15 cellular contexts compared by ENCODE assay signal in genomic region chr2:102144128-102144527, GRCh38. TPM values are rescaled to one million over a fixed set of nuclear protein-coding genes. Genes with fewer than 3 reads are reported as not detected.
DNase-seq lines count a peak whose midpoint lies in the region; ATAC-seq, FAIRE-seq and TF ChIP-seq lines count a peak whose summit lies in the region.
"Had no signal": no experiment of that assay in that cellular context is flagged by ENCODE, and none has a peak within 500 bp of the region (broad histone marks: within the 10 kb centered on the region; RNA-seq: fewer than 3 reads in every experiment).

No MANE protein-coding gene starts in this region.

- no peak for FAIRE-seq in HepG2 (lab: Jason Lieb, UNC)
- FAIRE-seq in HTR-8/SVneo (lab: Jason Lieb, UNC) = no peak
- FAIRE-seq in H54 (lab: Jason Lieb, UNC) = no peak

- H3K9ac ChIP-seq in HepG2 (ENCODE audit: insufficient read depth, low read depth, low read length) = peak overlapping the region; percentile 90; the same call in 1 of the 2 replicates

- CTCF ChIA-PET in HepG2 (lab: Yijun Ruan, JAX; ENCODE audit: low intra/inter-chr PET ratio, low total read pairs) = no interaction called here

- TF ChIP-seq EP300 in HepG2 (IDR thresholded peaks at IDR 0.05; ENCODE audit: low read depth in 2 of 2, low read length in 2 of 2) (no peak), HepG2 (CRISPR knock-in tag; IDR thresholded peaks at IDR 0.05; ENCODE audit: borderline replicate concordance) (no peak)

- no peak overlapping the region for H2AFZ ChIP-seq in HepG2 (ENCODE audit: low read length)

- H3K4me3 ChIP-seq in Peyer's patch (peak overlapping the region in 3 of 4 donors; percentile 39 to 73 (median 68)), coronary artery (peak overlapping the region; percentile 93), HepG2 (replicated peaks in 1 of 3; ENCODE audit: insufficient read depth in 1 of 3, low read depth in 2 of 3, low read length in 3 of 3) (peak overlapping the region; percentile 64 to 99 (median 84)), spleen (peak overlapping the region; percentile 27 to 76 (median 44))

- H4K20me1 ChIP-seq in HepG2 (ENCODE audit: insufficient read depth, low read length) = no peaks in the 10 kb centered on the region

- WGBS in HepG2 (ENCODE audit: low lambda C conversion rate) = 72% methylated on average over 4 of the region's 4 CpGs
- 65 to 75% (median 70%) methylated on average over 4 of the region's 4 CpGs for WGBS in spleen, 5 donors

- no peak for TF ChIP-seq RAD21 in HepG2 (CRISPR knock-in tag; IDR thresholded peaks at IDR 0.05)

- no peak for ATAC-seq in HepG2

- TF ChIP-seq CTCF in Peyer's patch (IDR thresholded peaks at IDR 0.05) (no peak), coronary artery (IDR thresholded peaks at IDR 0.05) (no peak), HepG2 (CRISPR knock-in tag; IDR thresholded peaks at IDR 0.05) (no peak), spleen (IDR thresholded peaks at IDR 0.05 in 8 of 11, conservative IDR thresholded peaks at IDR 0.05 in 3 of 11) (no peak)

- DNase-seq in Peyer's patch (no peak), coronary artery (ENCODE audit: low spot score) (no peak), HepG2 (ENCODE audit: low spot score) (no peak), spleen (no peak), HTR-8/SVneo (ENCODE audit: insufficient read length, low spot score) (no peak), 8988T (no peak), NCI-H510A treated with DMSO at 0.1 percent for 48 hours (lab: John Stamatoyannopoulos, UW) (no peak), H54 (ENCODE audit: insufficient read length, low spot score) (no peak)
- DNase-seq: activated CD4-positive, alpha-beta T cell treated with anti-CD3 and anti-CD28 coated beads for 48 hours; activated naive CD4-positive, alpha-beta T cell treated with anti-CD3 and anti-CD28 coated beads, Interleukin-2, amount 50 U/mL, for 16 hours; effector CD4-positive, alpha-beta T cell; naive B cell; NCI-H1417 treated with DMSO at 0.1 percent for 48 hours; NK-92 treated with Interleukin-12 subunit alpha and Interleukin-12 subunit beta, amount 100 ng/mL, for 24 hours had no signal

- peaks cover 72% of the 10 kb centered on the region for H3K79me2 ChIP-seq in HepG2 (ENCODE audit: insufficient read depth, low read length)

- no TSS peak for BruUV-seq in HepG2 (replicated peaks; lab: Mats Ljungman, UMichigan)

- peaks cover 0 to 5% (median 0%) of the 10 kb centered on the region in 3 donors for H3K36me3 ChIP-seq in Peyer's patch
- peaks cover 8 to 37% of the 10 kb centered on the region in 2 experiments for H3K36me3 ChIP-seq in HepG2 (replicated peaks in 1 of 2; ENCODE audit: control insufficient read depth in 1 of 2, insufficient read depth in 2 of 2, low read length in 2 of 2)
- H3K36me3 ChIP-seq in spleen = peaks cover 0 to 33% (median 4%) of the 10 kb centered on the region in 6 donors

- H3K9me3 ChIP-seq in Peyer's patch (peaks cover 0 to 11% (median 2%) of the 10 kb centered on the region in 4 donors), HepG2 (ENCODE audit: low read length) (peaks cover 4% of the 10 kb centered on the region; the same call in 1 of the 2 replicates), spleen (peaks cover 2 to 59% (median 50%) of the 10 kb centered on the region in 8 donors)

- H3K4me1 ChIP-seq in Peyer's patch (no peaks in the 10 kb centered on the region), HepG2 (ENCODE audit: insufficient read depth, low read length) (peaks cover 82% of the 10 kb centered on the region), spleen (peaks cover 0 to 45% (median 16%) of the 10 kb centered on the region in 6 donors)

- POLR2A ChIA-PET in HepG2 (lab: Yijun Ruan, JAX) = interaction anchor here (1.9 to 5.4 kb wide), 7 partner anchors 10 to 145 kb away, joined by 6 to 128 read pairs (median 13); no protein-coding TSS in a partner anchor

- no peaks in the 10 kb centered on the region for H3K27me3 ChIP-seq in Peyer's patch
- no peaks in the 10 kb centered on the region; a peak in 1 of 5 replicates for H3K27me3 ChIP-seq in HepG2 (ENCODE audit: control insufficient read depth in 1 of 2, insufficient read depth in 2 of 2, low read length in 2 of 2)
- H3K27me3 ChIP-seq in spleen (replicated peaks in 1 of 7) = peaks cover 0 to 51% (median 0%) of the 10 kb centered on the region in 7 donors

- H3K27ac ChIP-seq in Peyer's patch (peak overlapping the region; percentile 72 to 93 (median 88)), coronary artery (peak overlapping the region; percentile 77 to 95), HepG2 (ENCODE audit: extremely low read length, insufficient read depth, low read length) (no peak overlapping the region), spleen (peak overlapping the region in 7 of 8 donors; percentile 82 to 93 (median 89))

- intact Hi-C loops in HepG2 (cut with micrococcal nuclease; ENCODE audit: unreplicated experiment) (loop anchor here (5.0 kb wide), 1 partner anchor 37 kb away; no protein-coding TSS in a partner anchor), spleen (cut with DNase I; ENCODE audit: low total_unique reads) (no loop called here)

- in situ Hi-C loops in HepG2 (cut with HindIII; ENCODE audit: extremely low pct_ligation_motif_present, low pct_unique_long_range_greater_than_20kb) = no loop called here

- peak overlapping the region; percentile 98 for H3K4me2 ChIP-seq in HepG2 (ENCODE audit: low read depth, low read length)

- TF ChIP-seq POLR2A in Peyer's patch (IDR thresholded peaks at IDR 0.05) (no peak), HepG2 (IDR thresholded peaks at IDR 0.05; ENCODE audit: insufficient read depth in 1 of 2, low read depth in 2 of 2, low read length in 2 of 2) (no peak), spleen (IDR thresholded peaks at IDR 0.05) (no peak), H54 (IDR thresholded peaks at IDR 0.05; ENCODE audit: low read depth, low read length) (no peak)

TF ChIP-seq in HepG2, 621 proteins besides CTCF, POLR2A, EP300 and RAD21 (continues in another document):
- no peak for TF ChIP-seq SOX5 (CRISPR knock-in tag; IDR thresholded peaks at IDR 0.05; ENCODE audit: borderline replicate concordance)
- no peak for TF ChIP-seq SOX13 (IDR thresholded peaks at IDR 0.05)
- TF ChIP-seq SOX13 (CRISPR knock-in tag; conservative IDR thresholded peaks at IDR 0.05 in 1 of 2, IDR thresholded peaks at IDR 0.05 in 1 of 2) = peak in 1 of 2 experiments; percentile 1; a peak in 1 of 4 replicates

RNA-seq across cellular contexts. Expression of gene IL1R1, which starts 1.6 kb away (rescaled TPM):
- total RNA-seq in Peyer's patch = 100 to 1,000 TPM in 1 of 4 donors, 10 to 100 TPM in 3; 20.0 to 157 (median 38.9) TPM
- total RNA-seq in HepG2 (2016; rRNA removed; fragmentation: Illumina TruSeq; extraction: Trizol) = 38.0 and 48.3 TPM in 2 replicates
- total RNA-seq in HepG2 (2016; cell fraction: cytosol; rRNA removed; fragmentation: Illumina TruSeq; extraction: Trizol; ENCODE audit: low read depth) = 15.9 and 21.1 TPM in 2 replicates
- total RNA-seq in HepG2 (2016; cell fraction: insoluble cytoplasmic fraction; rRNA removed; fragmentation: Illumina TruSeq; extraction: Trizol) = 40.6 and 43.4 TPM in 2 replicates
- 64.6 and 78.0 TPM in 2 replicates for total RNA-seq in HepG2 (2016; cell fraction: membrane; rRNA removed; fragmentation: Illumina TruSeq; extraction: Trizol)
- 35.3 and 37.4 TPM in 2 replicates for total RNA-seq in HepG2 (2016; cell fraction: nucleus; rRNA removed; fragmentation: Illumina TruSeq; extraction: Trizol)
- polyA plus RNA-seq in HepG2 (2011; rRNA removed) = 81.2 and 93.1 TPM in 2 replicates
- 67.4 and 75.1 TPM in 2 replicates for polyA plus RNA-seq in HepG2 (2011; cell fraction: cytosol; rRNA removed)
- 35.7 and 38.6 TPM in 2 replicates for polyA plus RNA-seq in HepG2 (2011; cell fraction: nucleus; rRNA removed)
- polyA plus RNA-seq in HepG2 (2012) = 30.0 and 50.4 TPM in 2 replicates
- polyA plus RNA-seq in HepG2 (2016; cell fraction: cytosol; fragmentation: Illumina TruSeq; extraction: Trizol; ENCODE audit: low read depth) = 29.7 and 33.1 TPM in 2 replicates
- polyA plus RNA-seq in HepG2 (2016; cell fraction: insoluble cytoplasmic fraction; fragmentation: Illumina TruSeq; extraction: Trizol; ENCODE audit: low read depth) = 48.4 and 48.5 TPM in 2 replicates
- 58.8 and 67.5 TPM in 2 replicates for polyA plus RNA-seq in HepG2 (2016; cell fraction: membrane; fragmentation: Illumina TruSeq; extraction: Trizol; ENCODE audit: low read depth)
- 57.0 and 61.8 TPM in 2 replicates for polyA plus RNA-seq in HepG2 (2016; cell fraction: nucleus; fragmentation: Illumina TruSeq; extraction: Trizol; ENCODE audit: insufficient read depth, low read depth)
- polyA minus RNA-seq in HepG2 (2011; rRNA and poly(A)+ RNA removed; ENCODE audit: low replicate concordance) = 1.5 and 93.0 TPM in 2 replicates
- 52.1 and 62.2 TPM in 2 replicates for polyA minus RNA-seq in HepG2 (2011; cell fraction: cytosol; rRNA and poly(A)+ RNA removed)
- 50.9 and 53.8 TPM in 2 replicates for polyA minus RNA-seq in HepG2 (2011; cell fraction: nucleus; rRNA and poly(A)+ RNA removed)
- 100 to 1,000 TPM in 1 of 7 donors, 10 to 100 TPM in 6; 66.9 to 163 (median 80.8) TPM for total RNA-seq in spleen
- 10 to 100 TPM in 2 of 3 donors, 1 to 10 TPM in 1; 7.6 to 17.0 (median 14.3) TPM for polyA plus RNA-seq in spleen

RNA-seq across cellular contexts. Expression of gene IL1RL2, which starts 42.7 kb away (rescaled TPM):
- total RNA-seq in Peyer's patch (1 to 10 TPM in 1 of 4 donors, under 1 TPM in 1, not detected in 2; 0.57 to 2.5 TPM), HepG2 (2016; rRNA removed; fragmentation: Illumina TruSeq; extraction: Trizol) (not detected in 2 replicates), spleen (under 1 TPM in 3 of 7 donors, not detected in 4; 0.13 to 0.49 (median 0.23) TPM)
- not detected in 2 replicates for total RNA-seq in HepG2 (2016; cell fraction: cytosol; rRNA removed; fragmentation: Illumina TruSeq; extraction: Trizol; ENCODE audit: low read depth)
- total RNA-seq in HepG2 (2016; cell fraction: insoluble cytoplasmic fraction; rRNA removed; fragmentation: Illumina TruSeq; extraction: Trizol) = not detected in 2 replicates
- total RNA-seq in HepG2 (2016; cell fraction: membrane; rRNA removed; fragmentation: Illumina TruSeq; extraction: Trizol) = not detected in 2 replicates
- not detected in 2 replicates for total RNA-seq in HepG2 (2016; cell fraction: nucleus; rRNA removed; fragmentation: Illumina TruSeq; extraction: Trizol)
- polyA plus RNA-seq in HepG2 (2011; rRNA removed) (0.03 TPM in 1 of 2 replicates, not detected in the other), spleen (under 1 TPM; 0.05 to 0.13 (median 0.06) TPM)
- 0.03 TPM in 1 of 2 replicates, not detected in the other for polyA plus RNA-seq in HepG2 (2011; cell fraction: cytosol; rRNA removed)
- polyA plus RNA-seq in HepG2 (2011; cell fraction: nucleus; rRNA removed) = not detected in 2 replicates
- 0.19 TPM in 1 of 2 replicates, not detected in the other for polyA plus RNA-seq in HepG2 (2012)
- polyA plus RNA-seq in HepG2 (2016; cell fraction: cytosol; fragmentation: Illumina TruSeq; extraction: Trizol; ENCODE audit: low read depth) = not detected in 2 replicates
- not detected in 2 replicates for polyA plus RNA-seq in HepG2 (2016; cell fraction: insoluble cytoplasmic fraction; fragmentation: Illumina TruSeq; extraction: Trizol; ENCODE audit: low read depth)
- polyA plus RNA-seq in HepG2 (2016; cell fraction: membrane; fragmentation: Illumina TruSeq; extraction: Trizol; ENCODE audit: low read depth) = not detected in 2 replicates
- polyA plus RNA-seq in HepG2 (2016; cell fraction: nucleus; fragmentation: Illumina TruSeq; extraction: Trizol; ENCODE audit: insufficient read depth, low read depth) = not detected in 2 replicates
- polyA minus RNA-seq in HepG2 (2011; rRNA and poly(A)+ RNA removed; ENCODE audit: low replicate concordance) = 0.09 and 0.10 TPM in 2 replicates
- not detected in 2 replicates for polyA minus RNA-seq in HepG2 (2011; cell fraction: cytosol; rRNA and poly(A)+ RNA removed)
- not detected in 2 replicates for polyA minus RNA-seq in HepG2 (2011; cell fraction: nucleus; rRNA and poly(A)+ RNA removed)
- total RNA-seq: H4 had no signal
